Comparison of ENCODE assay signal across 8 cellular contexts in the genomic region with DNA sequence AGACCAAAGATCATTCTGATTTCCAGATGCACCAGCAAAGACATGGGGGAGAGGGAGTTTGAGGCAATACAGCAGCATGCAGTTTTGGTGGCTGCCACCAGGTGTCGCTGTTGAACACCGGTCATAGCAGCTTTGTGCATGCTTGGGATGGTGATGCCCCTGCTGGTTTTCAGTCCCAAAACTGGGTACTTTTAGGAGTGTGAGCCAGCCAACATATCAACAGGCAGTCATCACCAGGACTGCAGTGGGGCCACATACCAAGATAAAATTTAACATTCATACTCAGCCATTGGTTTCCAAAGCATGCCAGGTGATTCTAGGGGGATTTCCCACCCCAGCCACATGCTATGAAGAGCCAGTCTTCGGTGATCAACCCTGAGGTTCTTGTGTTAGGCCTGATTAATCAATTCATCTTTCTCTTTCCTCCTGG.
DNase-seq lines count a peak whose midpoint lies in the region; ATAC-seq and TF ChIP-seq lines count a peak whose summit lies in the region.

No MANE protein-coding gene starts in this region.

- H3K36me3 ChIP-seq in adrenal gland (replicated peaks in 1 of 2): no peaks in the 10 kb centered on the region

- no peak overlapping the region for H3K27ac ChIP-seq in adrenal gland

- peaks cover 0 to 18% (median 0%) of the 10 kb centered on the region in 3 donors for H3K9me3 ChIP-seq in adrenal gland (replicated peaks in 1 of 3)

- H3K9me3 Mint-ChIP-seq in neural crest cell: peaks cover 9% of the 10 kb centered on the region

- no peaks in the 10 kb centered on the region for H3K4me1 Mint-ChIP-seq in neural crest cell

- H3K36me3 Mint-ChIP-seq in neural crest cell (ENCODE audit: low read depth): peaks cover 11% of the 10 kb centered on the region

- 48 to 89% (median 57%) methylated on average over 1 to 3 of the region's 3 CpGs for WGBS in adrenal gland, 4 donors

- no peaks in the 10 kb centered on the region for H3K27me3 Mint-ChIP-seq in neural crest cell (ENCODE audit: low read depth)

- TF ChIP-seq POLR2A in adrenal gland (IDR thresholded peaks at IDR 0.05): no peak

- no peak overlapping the region for H3K4me3 ChIP-seq in LNCaP clone FGC (ENCODE audit: low read depth, low read length)
- no peak overlapping the region for H3K4me3 ChIP-seq in adrenal gland

- H3K27me3 ChIP-seq in adrenal gland: no peaks in the 10 kb centered on the region

- intact Hi-C loops in adrenal gland (cut with DNase I): no loop called here

- TF ChIP-seq CTCF in LNCaP clone FGC (IDR thresholded peaks at IDR 0.05; ENCODE audit: control insufficient read depth, extremely low read depth, insufficient read depth) (peak; percentile 69), adrenal gland (IDR thresholded peaks at IDR 0.05) (peak in 4 of 6 experiments; percentile 39 to 54 (median 43)), neural crest cell (conservative IDR thresholded peaks at IDR 0.05) (peak; percentile 66)

- H3K4me1 ChIP-seq in adrenal gland (replicated peaks in 1 of 2): no peaks in the 10 kb centered on the region

- DNase-seq in DMS53 treated with DMSO at 0.1 percent for 48 hours (lab: John Stamatoyannopoulos, UW; ENCODE audit: unreplicated experiment) (peak; percentile 20), LNCaP clone FGC (ENCODE audit: low read depth) (no peak), adrenal gland (no peak), neural crest cell (ENCODE audit: low read depth, low spot score) (no peak), NCI-H1436 treated with DMSO at 0.1 percent for 48 hours (lab: John Stamatoyannopoulos, UW) (no peak), globus pallidus (ENCODE audit: low spot score) (no peak)

- ATAC-seq in GM19023 (IDR thresholded peaks at IDR 0.05; ENCODE audit: unreplicated experiment) (no peak), GM21447 (IDR thresholded peaks at IDR 0.05; ENCODE audit: unreplicated experiment) (no peak)

- no peak overlapping the region for H3K27ac Mint-ChIP-seq in neural crest cell (ENCODE audit: unreplicated experiment)

- H3K4me3 Mint-ChIP-seq in neural crest cell: no peak overlapping the region
